ENCODE assay signal across 1 cellular context in the genomic region with DNA sequence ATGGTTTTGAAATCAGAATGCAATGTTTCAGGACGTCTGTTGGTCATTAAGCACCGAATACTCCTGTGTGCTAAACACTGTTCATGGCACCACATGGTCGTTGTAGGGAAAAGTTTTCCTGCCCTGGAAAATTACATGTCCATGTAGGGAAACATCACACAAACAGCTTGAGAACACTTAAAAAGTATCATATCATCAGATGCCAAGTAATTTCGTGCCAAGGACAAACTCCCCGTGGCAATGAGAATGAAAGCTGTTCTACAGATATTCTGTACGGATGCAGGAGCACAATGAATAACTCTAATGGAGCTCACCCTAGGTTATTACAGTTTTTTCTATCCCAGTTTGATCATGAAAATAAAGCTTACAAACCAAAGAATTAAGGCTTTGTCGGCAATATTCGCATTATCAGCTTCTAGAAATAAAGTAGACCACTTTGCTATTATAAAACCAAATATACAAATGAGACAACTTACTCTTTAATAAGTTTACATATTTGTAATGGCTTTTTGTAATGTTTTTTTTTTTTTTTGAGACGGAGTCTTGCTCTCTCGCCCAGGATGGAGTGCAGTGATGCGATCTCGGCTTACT.
TF ChIP-seq lines count a peak whose summit lies in the region.

No MANE protein-coding gene starts in this region.

TF ChIP-seq in IMR-90, 13 proteins besides CTCF, POLR2A, EP300 and RAD21:
- no peak for TF ChIP-seq RCOR1 (IDR thresholded peaks at IDR 0.05; ENCODE audit: insufficient replicate concordance, low read length)
- 0 out of 2 replicates have a peak, but pooled peaks have one; percentile 21 for TF ChIP-seq MAFK (IDR thresholded peaks at IDR 0.05; ENCODE audit: low read depth, low read length)
- TF ChIP-seq SMC3 (IDR thresholded peaks at IDR 0.05; ENCODE audit: low read depth, low read length) = no peak
- TF ChIP-seq MXI1 (IDR thresholded peaks at IDR 0.05; ENCODE audit: borderline replicate concordance, low read depth, low read length) = no peak
- no peak for TF ChIP-seq NFE2L2 (IDR thresholded peaks at IDR 0.05; ENCODE audit: low read depth, low read length)
- TF ChIP-seq BHLHE40 (IDR thresholded peaks at IDR 0.05; ENCODE audit: low read depth, low read length) = no peak
TF ChIP-seq in IMR-90: peak in this region for 1.
